Comparison of ENCODE assay signal across 10 cellular contexts in the genomic region with DNA sequence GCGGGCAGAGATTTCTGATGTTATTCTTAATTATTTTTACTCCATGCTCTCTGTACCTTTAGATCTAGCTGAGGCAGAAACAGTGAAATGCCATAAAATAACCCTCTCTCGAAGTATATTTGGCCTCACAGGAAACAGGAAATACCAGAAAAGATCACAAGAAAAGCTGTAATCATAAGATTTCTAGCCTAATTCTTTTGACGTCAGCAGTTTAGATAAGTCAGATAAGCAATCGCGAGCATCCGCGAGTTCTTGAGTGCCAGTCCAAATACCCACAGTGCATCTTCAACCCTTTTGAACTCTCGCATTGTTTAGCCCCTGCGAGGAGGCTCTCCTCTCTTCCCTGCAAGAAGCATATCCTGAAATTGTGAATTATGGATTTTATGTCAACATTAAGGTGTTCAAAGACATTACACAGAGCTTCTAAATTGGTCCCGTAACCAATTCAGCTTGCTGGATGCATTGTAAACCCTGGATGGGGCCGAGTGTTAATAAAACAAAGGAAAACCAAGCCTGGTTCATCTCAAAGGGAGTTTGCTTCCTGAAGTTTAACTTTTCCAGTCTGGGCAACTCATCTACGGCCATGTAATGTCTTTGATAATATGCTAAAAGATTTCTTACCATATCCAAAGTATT.
DNase-seq lines count a peak whose midpoint lies in the region; ATAC-seq lines count a peak whose summit lies in the region.
"Had no signal": no experiment of that assay in that cellular context is flagged by ENCODE, and none has a peak within 500 bp of the region (broad histone marks: within the 10 kb centered on the region; RNA-seq: fewer than 3 reads in every experiment).

No MANE protein-coding gene starts in this region.

- no peaks in the 10 kb centered on the region for H3K36me3 ChIP-seq in ACC112 (ENCODE audit: insufficient read depth, low read length)
- no peaks in the 10 kb centered on the region for H3K36me3 ChIP-seq in mesendoderm (ENCODE audit: control insufficient read depth, insufficient read depth, low read length)
- H3K36me3 ChIP-seq: tibial nerve had no signal

- peak overlapping the region; percentile 45; the same call in 1 of the 2 replicates for H3K27ac ChIP-seq in ACC112 (ENCODE audit: low read depth, low read length)
- H3K27ac ChIP-seq in caudate nucleus (ENCODE audit: low read depth, low read length) = peak overlapping the region; percentile 67
- H3K27ac ChIP-seq in mesendoderm (ENCODE audit: low read depth, low read length) = no peak overlapping the region

- H3K4ac ChIP-seq in mesendoderm (ENCODE audit: low read depth, low read length) = no peak overlapping the region

- H2AK5ac ChIP-seq in mesendoderm (ENCODE audit: low read length) = no peak overlapping the region

- peak overlapping the region; percentile 48 for H2AFZ ChIP-seq in ACC112 (ENCODE audit: low read length, unreplicated experiment)

- H3K4me3 ChIP-seq in ACC112 (ENCODE audit: low read depth, low read length) = no peak overlapping the region
- H3K4me3 ChIP-seq in Jurkat, Clone E6-1 (ENCODE audit: low read length) = no peak overlapping the region
- H3K4me3 ChIP-seq in mesendoderm (ENCODE audit: low read length) = no peak overlapping the region
- H3K4me3 ChIP-seq: tibial nerve had no signal

- no peak overlapping the region for H2BK15ac ChIP-seq in mesendoderm (replicated peaks; ENCODE audit: low read depth)

- H4K5ac ChIP-seq in mesendoderm (ENCODE audit: low read length) = no peak overlapping the region

- H2BK5ac ChIP-seq in mesendoderm (ENCODE audit: low read length) = no peak overlapping the region

- H4K8ac ChIP-seq in mesendoderm (ENCODE audit: low read depth, low read length) = no peak overlapping the region

- DNase-seq in Jurkat, Clone E6-1 (ENCODE audit: low read depth, low spot score) = peak; percentile 35
- DNase-seq in caudate nucleus (lab: John Stamatoyannopoulos, UW) (peak in 3 of 61 donors; percentile 6 to 45 (median 44)), mesendoderm (no peak), NCI-H2081 (lab: John Stamatoyannopoulos, UW) (no peak), SKM-1 treated with dmso at 0.1 percent for 144 hours (lab: John Stamatoyannopoulos, UW; ENCODE audit: unreplicated experiment) (no peak), AML-193 (lab: John Stamatoyannopoulos, UW) (no peak)

- H2BK120ac ChIP-seq in mesendoderm (ENCODE audit: low read depth, low read length) = no peak overlapping the region

- H3K79me2 ChIP-seq in ACC112 (ENCODE audit: control insufficient read depth, insufficient read depth, low read length, unreplicated experiment) = no peaks in the 10 kb centered on the region
- H3K79me2 ChIP-seq in mesendoderm (ENCODE audit: control insufficient read depth, insufficient read depth, low read length) = no peaks in the 10 kb centered on the region

- peak overlapping the region; percentile 51 for H3K18ac ChIP-seq in mesendoderm (ENCODE audit: low read length)

- H3K27me3 ChIP-seq in ACC112 (ENCODE audit: insufficient read depth, low read length) = no peaks in the 10 kb centered on the region
- H3K27me3 ChIP-seq in mesendoderm (ENCODE audit: insufficient read depth, low read length, poor library complexity) = no peaks in the 10 kb centered on the region
- H3K27me3 ChIP-seq: tibial nerve had no signal

- no peak overlapping the region for H3K4me2 ChIP-seq in mesendoderm (ENCODE audit: low read length)

- no peak overlapping the region for H3K56ac ChIP-seq in mesendoderm (ENCODE audit: low read length)

- no peak overlapping the region for H3K23ac ChIP-seq in mesendoderm (ENCODE audit: low read length)

- no CpG with 5 or more reads among the region's 12 CpGs for WGBS in mesendoderm (ENCODE audit: extremely low coverage, insufficient coverage, low lambda C conversion rate)

- H3K4me1 ChIP-seq in ACC112 (ENCODE audit: control insufficient read depth, insufficient read depth, low read length, unreplicated experiment) (peaks cover 12% of the 10 kb centered on the region), mesendoderm (ENCODE audit: control insufficient read depth, low read depth, low read length) (no peaks in the 10 kb centered on the region)

- H3K9ac ChIP-seq in mesendoderm (ENCODE audit: low read length) = no peak overlapping the region

- no peaks in the 10 kb centered on the region for H3K79me1 ChIP-seq in mesendoderm (ENCODE audit: low read length)

- ATAC-seq in GM19023 (IDR thresholded peaks at IDR 0.05; ENCODE audit: unreplicated experiment) = no peak
- ATAC-seq: esophagus mucosa had no signal
